In the genomic region with DNA sequence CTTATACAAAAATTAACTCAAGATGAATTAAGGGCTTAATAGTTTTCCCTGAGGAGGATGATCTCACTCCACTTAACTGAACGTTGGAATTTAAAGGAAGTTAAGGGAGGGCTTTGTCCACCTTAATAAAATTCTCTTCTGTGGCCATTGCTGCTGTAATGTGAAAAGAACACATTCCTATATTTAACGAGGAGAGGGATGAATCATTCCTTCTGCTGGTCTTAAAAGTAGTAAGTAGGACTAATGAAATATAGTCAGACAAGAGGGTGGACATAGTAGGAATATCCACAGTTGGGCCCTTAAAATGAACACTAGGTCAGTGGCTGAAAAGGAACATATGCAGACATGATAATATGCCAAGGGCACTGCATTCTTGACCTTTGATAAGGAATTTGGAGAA, we compare ENCODE assay signal across 26 cellular contexts.
"Had no signal": no experiment of that assay in that cellular context is flagged by ENCODE, and none has a peak within 500 bp of the region (broad histone marks: within the 10 kb centered on the region; RNA-seq: fewer than 3 reads in every experiment).

No MANE protein-coding gene starts in this region.

- H3K4me3 Mint-ChIP-seq: activated naive CD8-positive, alpha-beta T cell; activated T-cell treated with anti-CD3 and anti-CD28 coated beads, Interleukin-2, amount 50 U/mL, for 4 hours; mesothelial cell of epicardium; naive thymus-derived CD8-positive, alpha-beta T cell had no signal

- H3K9me3 ChIP-seq: adrenal gland, ascending aorta, colonic mucosa, esophagus squamous epithelium, ovary, psoas muscle, right atrium auricular region, upper lobe of right lung had no signal

- H3K36me3 ChIP-seq: adrenal gland, ascending aorta, colonic mucosa, esophagus squamous epithelium, heart right ventricle, ovary, right atrium auricular region, upper lobe of right lung had no signal

- H3K36me3 Mint-ChIP-seq: activated naive CD8-positive, alpha-beta T cell; mesothelial cell of epicardium; naive thymus-derived CD8-positive, alpha-beta T cell had no signal

- H3K27ac ChIP-seq: adrenal gland, ascending aorta, colonic mucosa, esophagus squamous epithelium, heart right ventricle, ovary, psoas muscle, right atrium auricular region, upper lobe of right lung had no signal

- FAIRE-seq: kidney had no signal

- H3K9me3 Mint-ChIP-seq: activated T-cell treated with anti-CD3 and anti-CD28 coated beads, Interleukin-2, amount 50 U/mL, for 4 hours; activated T-helper 2 cell treated with anti-CD3 and anti-CD28 coated beads, Interferon-gamma antibody, Interleukin-2, Interleukin-4, amounts not matched to agents 10 μg/mL and 5 μg/mL and 100 μg/mL, durations not matched to agents 14 hours and 24 hours and 36 hours had no signal

- DNase-seq: activated CD4-positive, alpha-beta T cell treated with anti-CD3 and anti-CD28 coated beads for 4 hours; activated CD4-positive, alpha-beta T cell treated with anti-CD3 and anti-CD28 coated beads, Interleukin-2, amount 50 U/mL, for 48 hours; activated CD4-positive, CD25-positive, alpha-beta regulatory T cell; activated CD8-positive, alpha-beta memory T cell treated with anti-CD3 and anti-CD28 coated beads, Interleukin-2, amount 50 U/mL, for 48 hours; activated naive CD4-positive, alpha-beta T cell; activated T-cell treated with anti-CD3 and anti-CD28 coated beads, Interleukin-2, amount 50 U/mL, for 4 hours; adrenal gland; central memory CD4-positive, alpha-beta T cell; colonic mucosa; esophagus squamous epithelium; heart right ventricle; kidney; naive thymus-derived CD8-positive, alpha-beta T cell; ovary; psoas muscle; stimulated activated CD4-positive, alpha-beta T cell treated with anti-CD3 and anti-CD28 coated beads, Interleukin-4, amount 100 ng/mL, for 24 hours; stimulated activated naive CD8-positive, alpha-beta T cell treated with anti-CD3 and anti-CD28 coated beads, Interleukin-15, Interleukin-2, amounts not matched to agents 100 U/mL and 50 U/mL, for 24 hours; T-helper 9 cell; upper lobe of right lung had no signal

- H3K27me3 ChIP-seq: adrenal gland, ascending aorta, colonic mucosa, esophagus squamous epithelium, heart right ventricle, ovary, right atrium auricular region, upper lobe of right lung had no signal

- H3K4me1 ChIP-seq: adrenal gland, ascending aorta, colonic mucosa, esophagus squamous epithelium, heart right ventricle, psoas muscle, right atrium auricular region, upper lobe of right lung had no signal

- H3K27ac Mint-ChIP-seq: activated naive CD8-positive, alpha-beta T cell; activated T-helper 2 cell treated with anti-CD3 and anti-CD28 coated beads, Interferon-gamma antibody, Interleukin-2, Interleukin-4, amounts not matched to agents 10 μg/mL and 5 μg/mL and 100 μg/mL, durations not matched to agents 14 hours and 24 hours and 36 hours; naive thymus-derived CD8-positive, alpha-beta T cell had no signal

- H3K4me3 ChIP-seq: adrenal gland, ascending aorta, colonic mucosa, esophagus squamous epithelium, heart right ventricle, lung, ovary, psoas muscle, right atrium auricular region, upper lobe of right lung had no signal

- ATAC-seq: activated T-cell treated with anti-CD3 and anti-CD28 coated beads, Interleukin-2, amount 50 U/mL, for 4 hours; heart right ventricle; left lobe of liver; naive thymus-derived CD8-positive, alpha-beta T cell; psoas muscle; stimulated activated naive CD8-positive, alpha-beta T cell treated with anti-CD3 and anti-CD28 coated beads, Interleukin-15, Interleukin-2, amounts not matched to agents 100 U/mL and 50 U/mL, for 24 hours; upper lobe of right lung had no signal
